24 cellular contexts compared by ENCODE assay signal in the genomic region with DNA sequence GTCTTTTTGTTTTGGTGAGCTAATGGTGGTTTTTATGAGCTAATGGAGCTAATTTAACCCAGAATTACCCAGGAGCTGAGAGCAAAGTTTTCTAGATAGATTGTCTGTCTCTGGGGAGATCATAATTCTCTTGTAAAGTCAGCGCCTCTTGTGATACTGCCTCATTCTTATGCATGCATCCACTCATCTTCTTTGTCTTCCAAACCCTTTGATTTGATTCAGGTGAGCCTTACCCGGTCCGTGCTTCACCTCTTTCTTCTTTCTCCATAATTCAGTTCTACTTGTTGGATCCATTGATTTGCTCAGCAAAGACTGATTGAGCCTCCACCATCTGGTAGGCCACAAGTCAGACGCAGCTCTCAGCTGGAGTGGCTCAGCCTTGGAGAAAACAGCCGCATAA.
DNase-seq lines count a peak whose midpoint lies in the region; FAIRE-seq and TF ChIP-seq lines count a peak whose summit lies in the region.
"Had no signal": no experiment of that assay in that cellular context is flagged by ENCODE, and none has a peak within 500 bp of the region (broad histone marks: within the 10 kb centered on the region; RNA-seq: fewer than 3 reads in every experiment).

No MANE protein-coding gene starts in this region.

- H3K4ac ChIP-seq in neuronal stem cell (ENCODE audit: low read length): no peak overlapping the region

- H3K4me3 ChIP-seq in H7 (ENCODE audit: insufficient read depth, low read depth, low read length): no peak overlapping the region
- H3K4me3 ChIP-seq in astrocyte (ENCODE audit: insufficient read depth, low read depth, low read length): no peak overlapping the region
- peak overlapping the region; percentile 15; the same call in 1 of the 2 replicates for H3K4me3 ChIP-seq in iPS-20b (ENCODE audit: low read length)
- H3K4me3 ChIP-seq in neuronal stem cell (ENCODE audit: low read length in 2 of 2): no peak overlapping the region
- no peak overlapping the region for H3K4me3 ChIP-seq in coronary artery
- H3K4me3 ChIP-seq: A549, K562, SJSA1 had no signal

- no peak overlapping the region for H2BK15ac ChIP-seq in neuronal stem cell (ENCODE audit: low read length)

- H3K36me3 Mint-ChIP-seq in astrocyte (ENCODE audit: low read depth, unreplicated experiment): no peaks in the 10 kb centered on the region
- H3K36me3 Mint-ChIP-seq in activated T-cell treated with anti-CD3 and anti-CD28 coated beads, Interleukin-2, amount 50 U/mL, for 24 hours (ENCODE audit: low read depth): no peaks in the 10 kb centered on the region
- H3K36me3 Mint-ChIP-seq in activated CD4-positive, alpha-beta memory T cell treated with anti-CD3 and anti-CD28 coated beads, Interleukin-2, amount 10 ng/mL, durations not matched to agents 7 days and 5 days (ENCODE audit: low read depth): no peaks in the 10 kb centered on the region

- no peak for FAIRE-seq in astrocyte (lab: Jason Lieb, UNC)
- FAIRE-seq: A549, HepG2, K562, RCC 7860 had no signal

- CTCF ChIA-PET in activated CD4-positive, alpha-beta memory T cell treated with anti-CD3 and anti-CD28 coated beads, Interleukin-2, amount 10 ng/mL, durations not matched to agents 7 days and 5 days (lab: Charles Lee): no interaction called here

- H2AFZ ChIP-seq in astrocyte (ENCODE audit: low read depth, low read length) (no peak overlapping the region), neuronal stem cell (ENCODE audit: low read length) (peak overlapping the region; percentile 86)

- no peaks in the 10 kb centered on the region for H3K79me1 ChIP-seq in neuronal stem cell (ENCODE audit: low read depth, low read length)

- no peak overlapping the region for H3K23ac ChIP-seq in neuronal stem cell (ENCODE audit: low read depth, low read length, poor library complexity)

- H3K9ac ChIP-seq in astrocyte (ENCODE audit: low read length): peak overlapping the region; percentile 57
- no peak overlapping the region for H3K9ac ChIP-seq in iPS-20b (ENCODE audit: low read depth, low read length)
- no peak overlapping the region for H3K9ac ChIP-seq in neuronal stem cell (ENCODE audit: low read depth, low read length, poor library complexity)

- no peak overlapping the region for H2BK120ac ChIP-seq in neuronal stem cell (ENCODE audit: low read depth, low read length)

- no peak overlapping the region for H2BK5ac ChIP-seq in neuronal stem cell (ENCODE audit: low read length)

- TF ChIP-seq CTCF in astrocyte (IDR thresholded peaks at IDR 0.05; ENCODE audit: insufficient read depth, low read depth, low read length): no peak
- no peak for TF ChIP-seq CTCF in coronary artery (IDR thresholded peaks at IDR 0.05)

- H4K8ac ChIP-seq in neuronal stem cell (ENCODE audit: low read depth, low read length): no peak overlapping the region

- H3K4me1 ChIP-seq in astrocyte (ENCODE audit: insufficient read depth, low read length): peaks cover 29% of the 10 kb centered on the region
- H3K4me1 ChIP-seq in iPS-20b (ENCODE audit: insufficient read depth, low read length): peaks cover 7% of the 10 kb centered on the region; the same call in 1 of the 2 replicates
- peaks cover 9 to 27% of the 10 kb centered on the region in 2 donors for H3K4me1 ChIP-seq in neuronal stem cell (ENCODE audit: control insufficient read depth in 2 of 2, insufficient read depth in 1 of 2, low read depth in 1 of 2, low read length in 2 of 2)

- POLR2A ChIA-PET in activated CD4-positive, alpha-beta memory T cell treated with anti-CD3 and anti-CD28 coated beads, Interleukin-2, amount 10 ng/mL, durations not matched to agents 7 days and 5 days (lab: Charles Lee): no interaction called here

- WGBS in neuronal stem cell (ENCODE audit: extremely low coverage in 2 of 2, insufficient read length in 2 of 2, insufficient replicate concordance in 1 of 2), 2 donors: no CpG with 5 or more reads among the region's 5 CpGs

- peaks cover 20% of the 10 kb centered on the region for H3K4me1 Mint-ChIP-seq in astrocyte (ENCODE audit: low read depth, unreplicated experiment)
- H3K4me1 Mint-ChIP-seq in activated T-cell treated with anti-CD3 and anti-CD28 coated beads, Interleukin-2, amount 50 U/mL, for 24 hours (ENCODE audit: low read depth): no peaks in the 10 kb centered on the region
- no peaks in the 10 kb centered on the region for H3K4me1 Mint-ChIP-seq in activated CD4-positive, alpha-beta memory T cell treated with anti-CD3 and anti-CD28 coated beads, Interleukin-2, amount 10 ng/mL, durations not matched to agents 7 days and 5 days

- H3K27ac Mint-ChIP-seq in astrocyte (ENCODE audit: unreplicated experiment): peak overlapping the region; percentile 94
- no peak overlapping the region for H3K27ac Mint-ChIP-seq in activated T-cell treated with anti-CD3 and anti-CD28 coated beads, Interleukin-2, amount 50 U/mL, for 24 hours
- no peak overlapping the region for H3K27ac Mint-ChIP-seq in activated CD4-positive, alpha-beta memory T cell treated with anti-CD3 and anti-CD28 coated beads, Interleukin-2, amount 10 ng/mL, durations not matched to agents 7 days and 5 days
- H3K27ac Mint-ChIP-seq: H9, HFFc6 had no signal

- H3K36me3 ChIP-seq in H7 (replicated peaks; ENCODE audit: control insufficient read depth, insufficient read depth, low read length) (no peaks in the 10 kb centered on the region), astrocyte (ENCODE audit: insufficient read depth, low read length) (no peaks in the 10 kb centered on the region), iPS-20b (ENCODE audit: insufficient read depth, low read depth, low read length) (no peaks in the 10 kb centered on the region), neuronal stem cell (replicated peaks in 1 of 2; ENCODE audit: control insufficient read depth in 2 of 2, insufficient read depth in 2 of 2, low read length in 2 of 2) (no peaks in the 10 kb centered on the region)
- H3K36me3 ChIP-seq: BE2C, SJSA1 had no signal

- H3K79me2 ChIP-seq in astrocyte (ENCODE audit: insufficient read depth, low read length): no peaks in the 10 kb centered on the region

- H4K20me1 ChIP-seq in astrocyte (ENCODE audit: insufficient read depth, low read length): no peaks in the 10 kb centered on the region

- H3K4me2 ChIP-seq in astrocyte (ENCODE audit: low read length): peak overlapping the region; percentile 70
- no peak overlapping the region for H3K4me2 ChIP-seq in neuronal stem cell (ENCODE audit: insufficient read depth, low read length, poor library complexity, severe bottlenecking)
- H3K4me2 ChIP-seq: A549 had no signal

- H2AK5ac ChIP-seq in neuronal stem cell (ENCODE audit: low read depth, low read length): no peak overlapping the region

- peak; percentile 54 for DNase-seq in H7
- DNase-seq in astrocyte (ENCODE audit: low read depth): peak; percentile 30
- DNase-seq in neuronal stem cell (ENCODE audit: low spot score): no peak
- no peak for DNase-seq in activated T-cell treated with anti-CD3 and anti-CD28 coated beads, Interleukin-2, amount 50 U/mL, for 24 hours
- no peak for DNase-seq in activated CD4-positive, alpha-beta memory T cell treated with anti-CD3 and anti-CD28 coated beads, Interleukin-2, amount 10 ng/mL, durations not matched to agents 7 days and 5 days
- no peak for DNase-seq in NCI-H82 treated with DMSO at 0.1 percent for 48 hours (lab: John Stamatoyannopoulos, UW; ENCODE audit: unreplicated experiment)
- no peak for DNase-seq in coronary artery (ENCODE audit: low spot score)
- DNase-seq: BE2C, COR-L47, DMS79, H9, HFFc6, NCI-H1092, NCI-H187 treated with DMSO at 0.1 percent for 48 hours, NCI-H2107, NCI-H226, NCI-H510A treated with DMSO at 0.1 percent for 48 hours, OCI-M1 had no signal

- no peak overlapping the region for H3K14ac ChIP-seq in neuronal stem cell (ENCODE audit: low read length)

- H3K27me3 ChIP-seq in H7 (ENCODE audit: control insufficient read depth, insufficient read depth, low read length) (peaks cover 5% of the 10 kb centered on the region; the same call in 1 of the 2 replicates), astrocyte (ENCODE audit: insufficient read depth, low read length) (no peaks in the 10 kb centered on the region), iPS-20b (ENCODE audit: insufficient read depth, low read length) (peaks cover 10% of the 10 kb centered on the region), neuronal stem cell (ENCODE audit: control insufficient read depth in 3 of 3, insufficient read depth in 3 of 3, low read depth in 1 of 3, low read length in 3 of 3) (no peaks in the 10 kb centered on the region)
- H3K27me3 ChIP-seq: BE2C, SJSA1 had no signal

- H3K4me3 Mint-ChIP-seq in astrocyte (ENCODE audit: unreplicated experiment): no peak overlapping the region
- no peak overlapping the region for H3K4me3 Mint-ChIP-seq in activated T-cell treated with anti-CD3 and anti-CD28 coated beads, Interleukin-2, amount 50 U/mL, for 24 hours
- H3K4me3 Mint-ChIP-seq in activated CD4-positive, alpha-beta memory T cell treated with anti-CD3 and anti-CD28 coated beads, Interleukin-2, amount 10 ng/mL, durations not matched to agents 7 days and 5 days: no peak overlapping the region
- H3K4me3 Mint-ChIP-seq: HFFc6 had no signal

- H3K9me3 ChIP-seq in astrocyte (ENCODE audit: insufficient read depth, low read depth, low read length): no peaks in the 10 kb centered on the region
- H3K9me3 ChIP-seq in iPS-20b (ENCODE audit: insufficient read depth, low read depth, low read length): no peaks in the 10 kb centered on the region
- no peaks in the 10 kb centered on the region for H3K9me3 ChIP-seq in neuronal stem cell (replicated peaks in 1 of 2; ENCODE audit: control insufficient read depth in 2 of 2, insufficient read depth in 1 of 2, low read depth in 1 of 2, low read length in 2 of 2)
- H3K9me3 ChIP-seq: A549, BE2C, SJSA1 had no signal

- H2BK12ac ChIP-seq in neuronal stem cell (ENCODE audit: low read length): no peak overlapping the region

- peaks cover 5% of the 10 kb centered on the region for H3K27me3 Mint-ChIP-seq in astrocyte (ENCODE audit: low read depth, unreplicated experiment)
- H3K27me3 Mint-ChIP-seq in activated T-cell treated with anti-CD3 and anti-CD28 coated beads, Interleukin-2, amount 50 U/mL, for 24 hours: peaks cover 12% of the 10 kb centered on the region
- peaks cover 4% of the 10 kb centered on the region for H3K27me3 Mint-ChIP-seq in activated CD4-positive, alpha-beta memory T cell treated with anti-CD3 and anti-CD28 coated beads, Interleukin-2, amount 10 ng/mL, durations not matched to agents 7 days and 5 days

- H4K91ac ChIP-seq in neuronal stem cell (ENCODE audit: low read depth, low read length, poor library complexity): no peak overlapping the region

- H3K18ac ChIP-seq in neuronal stem cell (ENCODE audit: low read length): no peak overlapping the region

- H3K27ac ChIP-seq in astrocyte (ENCODE audit: low read depth, low read length) (peak overlapping the region; percentile 79), iPS-20b (ENCODE audit: low read length) (no peak overlapping the region), neuronal stem cell (replicated peaks; ENCODE audit: low read length) (no peak overlapping the region), coronary artery (no peak overlapping the region)
- H3K27ac ChIP-seq: A549, SJSA1 had no signal

- no peaks in the 10 kb centered on the region for H3K9me3 Mint-ChIP-seq in astrocyte (ENCODE audit: unreplicated experiment)
- no peaks in the 10 kb centered on the region for H3K9me3 Mint-ChIP-seq in activated T-cell treated with anti-CD3 and anti-CD28 coated beads, Interleukin-2, amount 50 U/mL, for 24 hours
- H3K9me3 Mint-ChIP-seq in activated CD4-positive, alpha-beta memory T cell treated with anti-CD3 and anti-CD28 coated beads, Interleukin-2, amount 10 ng/mL, durations not matched to agents 7 days and 5 days: no peaks in the 10 kb centered on the region
- H3K9me3 Mint-ChIP-seq: H9, HFFc6 had no signal

Comparison
In these comparisons a context has a peak if more than half of its experiments do, and no peak if none do; other contexts are left out.
1. DNase-seq: peak in H7 (single experiment) and astrocyte (single experiment); none in neuronal stem cell (single experiment), activated T-cell treated with anti-CD3 and anti-CD28 coated beads, Interleukin-2, amount 50 U/mL, for 24 hours (single experiment), activated CD4-positive, alpha-beta memory T cell treated with anti-CD3 and anti-CD28 coated beads, Interleukin-2, amount 10 ng/mL, durations not matched to agents 7 days and 5 days (single experiment), NCI-H82 treated with DMSO at 0.1 percent for 48 hours (single experiment) and coronary artery (single experiment).